ENCODE assay signal across 9 cellular contexts in the genomic region with DNA sequence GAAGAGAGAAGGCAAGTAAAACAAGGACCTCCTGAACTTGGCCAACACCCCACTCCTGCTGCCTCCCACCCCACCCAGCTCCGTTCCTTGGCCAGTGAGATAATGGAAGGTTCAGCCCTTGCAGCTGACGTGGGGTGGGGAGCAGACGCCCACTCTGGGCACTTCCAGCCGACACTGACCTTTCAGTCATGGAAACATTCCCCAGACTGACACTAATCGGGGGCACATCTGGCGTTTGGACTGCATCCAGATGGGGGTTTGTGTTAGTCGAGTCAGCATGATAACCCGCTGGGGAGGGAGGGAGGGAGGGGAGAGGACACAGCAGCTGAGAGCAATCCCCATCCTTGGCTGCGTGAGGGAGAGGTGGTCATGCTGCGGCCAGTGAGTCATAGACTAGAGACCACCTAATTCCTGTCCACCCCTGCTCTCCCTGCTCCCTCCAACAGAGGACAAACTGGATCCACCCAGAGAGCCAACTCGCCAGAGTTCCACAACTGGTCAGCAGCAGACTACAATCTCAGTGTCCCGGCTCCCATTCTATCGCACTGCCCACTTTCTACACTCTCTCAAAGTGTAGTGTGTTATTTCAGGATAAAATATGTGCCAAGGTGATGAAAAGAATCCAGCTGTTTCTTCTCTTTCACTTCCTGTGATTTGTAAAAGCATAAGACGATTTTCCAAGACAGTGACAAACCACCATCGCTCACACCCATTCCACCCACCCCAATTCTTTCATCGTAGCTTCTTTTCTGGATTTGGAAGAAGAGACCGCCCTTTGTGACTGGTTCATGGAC.
DNase-seq lines count a peak whose midpoint lies in the region; ATAC-seq, FAIRE-seq and TF ChIP-seq lines count a peak whose summit lies in the region.
"Had no signal": no experiment of that assay in that cellular context is flagged by ENCODE, and none has a peak within 500 bp of the region (broad histone marks: within the 10 kb centered on the region; RNA-seq: fewer than 3 reads in every experiment).

No MANE protein-coding gene starts in this region.

- ATAC-seq in left ventricle myocardium superior (peak; percentile 81), gastrocnemius medialis (peak; percentile 17 to 39), HG02759 (IDR thresholded peaks at IDR 0.05; ENCODE audit: unreplicated experiment) (no peak)
- ATAC-seq in stimulated activated effector memory CD8-positive, alpha-beta T cell treated with anti-CD3 and anti-CD28 coated beads, Interleukin-12 subunit alpha, Interleukin-12 subunit beta, amount 100 ng/mL, for 72 hours, result no peak
- no peak for ATAC-seq in CD8-positive, alpha-beta T cell

- peak overlapping the region; percentile 57 for H3K27ac ChIP-seq in astrocyte (ENCODE audit: low read depth, low read length)
- peak overlapping the region; percentile 70 to 89 (median 76) for H3K27ac ChIP-seq in gastrocnemius medialis
- no peak overlapping the region for H3K27ac ChIP-seq in CD8-positive, alpha-beta T cell (ENCODE audit: low read depth, low read length)

- H3K4me1 ChIP-seq in astrocyte (ENCODE audit: insufficient read depth, low read length) (peaks cover 66% of the 10 kb centered on the region), gastrocnemius medialis (peaks cover 48 to 60% of the 10 kb centered on the region in 2 donors)
- H3K4me1 ChIP-seq in CD8-positive, alpha-beta T cell (ENCODE audit: insufficient read depth, low read length), result no peaks in the 10 kb centered on the region

- H3K4me1 Mint-ChIP-seq in astrocyte (ENCODE audit: low read depth, unreplicated experiment), result peaks cover 67% of the 10 kb centered on the region
- H3K4me1 Mint-ChIP-seq in stimulated activated effector memory CD8-positive, alpha-beta T cell treated with anti-CD3 and anti-CD28 coated beads, Interleukin-12 subunit alpha, Interleukin-12 subunit beta, amount 100 ng/mL, for 72 hours, result peaks cover 12% of the 10 kb centered on the region
- H3K4me1 Mint-ChIP-seq in CD8-positive, alpha-beta T cell (ENCODE audit: low read depth), result no peaks in the 10 kb centered on the region

- peak overlapping the region; percentile 73 for H3K4me2 ChIP-seq in astrocyte (ENCODE audit: low read length)

- CTCF ChIA-PET in CD8-positive, alpha-beta T cell (lab: Charles Lee), result no interaction called here

- H3K9ac ChIP-seq in astrocyte (ENCODE audit: low read length), result peak overlapping the region; percentile 56

- TF ChIP-seq CTCF in astrocyte (IDR thresholded peaks at IDR 0.05; ENCODE audit: insufficient read depth, low read depth, low read length) (no peak), gastrocnemius medialis (IDR thresholded peaks at IDR 0.05 in 4 of 5, conservative IDR thresholded peaks at IDR 0.05 in 1 of 5) (no peak)
- no peak for TF ChIP-seq CTCF in CD8-positive, alpha-beta T cell (IDR thresholded peaks at IDR 0.05)

- H4K20me1 ChIP-seq in astrocyte (ENCODE audit: insufficient read depth, low read length), result no peaks in the 10 kb centered on the region

- no peak for TF ChIP-seq POLR2A in gastrocnemius medialis (IDR thresholded peaks at IDR 0.05)

- FAIRE-seq in astrocyte (lab: Jason Lieb, UNC), result no peak

- H3K79me2 ChIP-seq in astrocyte (ENCODE audit: insufficient read depth, low read length), result no peaks in the 10 kb centered on the region

- peaks cover 7% of the 10 kb centered on the region for H3K9me3 Mint-ChIP-seq in astrocyte (ENCODE audit: unreplicated experiment)
- no peaks in the 10 kb centered on the region for H3K9me3 Mint-ChIP-seq in stimulated activated effector memory CD8-positive, alpha-beta T cell treated with anti-CD3 and anti-CD28 coated beads, Interleukin-12 subunit alpha, Interleukin-12 subunit beta, amount 100 ng/mL, for 72 hours
- H3K9me3 Mint-ChIP-seq in CD8-positive, alpha-beta T cell, result no peaks in the 10 kb centered on the region

- H3K9me3 ChIP-seq in astrocyte (ENCODE audit: insufficient read depth, low read depth, low read length) (no peaks in the 10 kb centered on the region), gastrocnemius medialis (no peaks in the 10 kb centered on the region)
- H3K9me3 ChIP-seq in CD8-positive, alpha-beta T cell (ENCODE audit: low read length), result no peaks in the 10 kb centered on the region

- DNase-seq in GM03348 (ENCODE audit: low spot score), result peak; percentile 77
- DNase-seq in astrocyte (ENCODE audit: low read depth), result peak; percentile 95
- peak; percentile 88 for DNase-seq in left ventricle myocardium superior
- DNase-seq in gastrocnemius medialis, result peak; percentile 43 to 67
- no peak for DNase-seq in stimulated activated CD4-positive, alpha-beta T cell treated with anti-CD3 and anti-CD28 coated beads, Interleukin-4, amount 100 ng/mL, for 24 hours
- DNase-seq in stimulated activated effector memory CD8-positive, alpha-beta T cell treated with anti-CD3 and anti-CD28 coated beads, Interleukin-12 subunit alpha, Interleukin-12 subunit beta, amount 100 ng/mL, for 72 hours (ENCODE audit: low spot score in 2 of 2), result no peak
- DNase-seq in CD8-positive, alpha-beta T cell, result no peak
- DNase-seq: activated CD8-positive, alpha-beta memory T cell treated with anti-CD3 and anti-CD28 coated beads, Interleukin-2, amount 50 U/mL, for 4 hours had no signal

- no peaks in the 10 kb centered on the region for H3K27me3 ChIP-seq in astrocyte (ENCODE audit: insufficient read depth, low read length)
- no peaks in the 10 kb centered on the region for H3K27me3 ChIP-seq in gastrocnemius medialis
- no peaks in the 10 kb centered on the region for H3K27me3 ChIP-seq in CD8-positive, alpha-beta T cell (ENCODE audit: insufficient read depth, low read length)

- in situ Hi-C loops in gastrocnemius medialis (cut with MboI; ENCODE audit: low sequenced_read_pairs in 4 of 4), result no loop called here

- H3K36me3 ChIP-seq in astrocyte (ENCODE audit: insufficient read depth, low read length) (no peaks in the 10 kb centered on the region), gastrocnemius medialis (no peaks in the 10 kb centered on the region)
- H3K36me3 ChIP-seq in CD8-positive, alpha-beta T cell (ENCODE audit: insufficient read depth, low read length), result no peaks in the 10 kb centered on the region

- peak overlapping the region; percentile 63 for H3K27ac Mint-ChIP-seq in astrocyte (ENCODE audit: unreplicated experiment)
- no peak overlapping the region for H3K27ac Mint-ChIP-seq in stimulated activated effector memory CD8-positive, alpha-beta T cell treated with anti-CD3 and anti-CD28 coated beads, Interleukin-12 subunit alpha, Interleukin-12 subunit beta, amount 100 ng/mL, for 72 hours
- no peak overlapping the region for H3K27ac Mint-ChIP-seq in CD8-positive, alpha-beta T cell

- no peak overlapping the region for H3K4me3 Mint-ChIP-seq in astrocyte (ENCODE audit: unreplicated experiment)
- H3K4me3 Mint-ChIP-seq in stimulated activated effector memory CD8-positive, alpha-beta T cell treated with anti-CD3 and anti-CD28 coated beads, Interleukin-12 subunit alpha, Interleukin-12 subunit beta, amount 100 ng/mL, for 72 hours, result no peak overlapping the region
- no peak overlapping the region for H3K4me3 Mint-ChIP-seq in CD8-positive, alpha-beta T cell

- H2AFZ ChIP-seq in astrocyte (ENCODE audit: low read depth, low read length), result peak overlapping the region; percentile 4

- POLR2A ChIA-PET in CD8-positive, alpha-beta T cell (lab: Charles Lee), result no interaction called here

- peaks cover 2% of the 10 kb centered on the region for H3K27me3 Mint-ChIP-seq in astrocyte (ENCODE audit: low read depth, unreplicated experiment)
- peaks cover 4% of the 10 kb centered on the region for H3K27me3 Mint-ChIP-seq in CD8-positive, alpha-beta T cell (ENCODE audit: low read depth)

- H3K4me3 ChIP-seq in astrocyte (ENCODE audit: insufficient read depth, low read depth, low read length) (no peak overlapping the region), gastrocnemius medialis (peak overlapping the region in 1 of 4 donors; percentile 8)
- no peak overlapping the region for H3K4me3 ChIP-seq in CD8-positive, alpha-beta T cell (ENCODE audit: low read depth, low read length)

- intact Hi-C loops in left ventricle myocardium superior (cut with micrococcal nuclease), result no loop called here
- intact Hi-C loops in gastrocnemius medialis (cut with DNase I; ENCODE audit: low total_unique reads), result no loop called here
- intact Hi-C loops in CD8-positive, alpha-beta T cell (cut with DNase I, micrococcal nuclease), result no loop called here

- peaks cover 2% of the 10 kb centered on the region for H3K36me3 Mint-ChIP-seq in astrocyte (ENCODE audit: low read depth, unreplicated experiment)
- H3K36me3 Mint-ChIP-seq in stimulated activated effector memory CD8-positive, alpha-beta T cell treated with anti-CD3 and anti-CD28 coated beads, Interleukin-12 subunit alpha, Interleukin-12 subunit beta, amount 100 ng/mL, for 72 hours, result no peaks in the 10 kb centered on the region
- H3K36me3 Mint-ChIP-seq in CD8-positive, alpha-beta T cell, result no peaks in the 10 kb centered on the region

Comparison
In these comparisons a context has a peak if more than half of its experiments do, and no peak if none do; other contexts are left out.
1. DNase-seq: peak in GM03348 (single experiment), astrocyte (single experiment), left ventricle myocardium superior (single experiment) and gastrocnemius medialis (2 of 2); none in stimulated activated CD4-positive, alpha-beta T cell treated with anti-CD3 and anti-CD28 coated beads, Interleukin-4, amount 100 ng/mL, for 24 hours (single experiment), stimulated activated effector memory CD8-positive, alpha-beta T cell treated with anti-CD3 and anti-CD28 coated beads, Interleukin-12 subunit alpha, Interleukin-12 subunit beta, amount 100 ng/mL, for 72 hours (0 of 2) and CD8-positive, alpha-beta T cell (0 of 7).
2. ATAC-seq: peak in left ventricle myocardium superior (single experiment) and gastrocnemius medialis (2 of 2); none in stimulated activated effector memory CD8-positive, alpha-beta T cell treated with anti-CD3 and anti-CD28 coated beads, Interleukin-12 subunit alpha, Interleukin-12 subunit beta, amount 100 ng/mL, for 72 hours (single experiment), HG02759 (single experiment) and CD8-positive, alpha-beta T cell (single experiment).